1 cellular context compared by ENCODE assay signal in the genomic region with DNA sequence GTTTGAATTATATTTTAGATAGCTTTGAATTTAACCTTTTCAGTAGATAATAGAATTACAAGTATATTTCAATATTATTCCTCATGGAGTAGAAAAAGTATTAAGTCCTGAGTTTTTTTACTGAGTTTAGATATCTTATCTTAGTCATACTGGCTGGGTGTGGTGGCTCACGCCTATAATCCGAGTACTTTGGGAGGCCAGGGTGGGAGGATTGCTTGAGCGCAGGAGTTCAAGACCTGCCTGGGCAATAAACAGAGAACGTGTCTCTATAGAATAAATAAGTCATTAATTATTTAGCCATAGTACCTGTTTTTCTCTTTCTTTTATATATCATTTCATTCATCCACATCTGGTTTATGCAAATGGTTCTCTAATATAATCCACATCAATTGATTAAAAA.
TF ChIP-seq lines count a peak whose summit lies in the region.

No MANE protein-coding gene starts in this region.

TF ChIP-seq in K562, 482 proteins besides CTCF, POLR2A, EP300 and RAD21 (continued from another document):
- TF ChIP-seq, protein P1, sequence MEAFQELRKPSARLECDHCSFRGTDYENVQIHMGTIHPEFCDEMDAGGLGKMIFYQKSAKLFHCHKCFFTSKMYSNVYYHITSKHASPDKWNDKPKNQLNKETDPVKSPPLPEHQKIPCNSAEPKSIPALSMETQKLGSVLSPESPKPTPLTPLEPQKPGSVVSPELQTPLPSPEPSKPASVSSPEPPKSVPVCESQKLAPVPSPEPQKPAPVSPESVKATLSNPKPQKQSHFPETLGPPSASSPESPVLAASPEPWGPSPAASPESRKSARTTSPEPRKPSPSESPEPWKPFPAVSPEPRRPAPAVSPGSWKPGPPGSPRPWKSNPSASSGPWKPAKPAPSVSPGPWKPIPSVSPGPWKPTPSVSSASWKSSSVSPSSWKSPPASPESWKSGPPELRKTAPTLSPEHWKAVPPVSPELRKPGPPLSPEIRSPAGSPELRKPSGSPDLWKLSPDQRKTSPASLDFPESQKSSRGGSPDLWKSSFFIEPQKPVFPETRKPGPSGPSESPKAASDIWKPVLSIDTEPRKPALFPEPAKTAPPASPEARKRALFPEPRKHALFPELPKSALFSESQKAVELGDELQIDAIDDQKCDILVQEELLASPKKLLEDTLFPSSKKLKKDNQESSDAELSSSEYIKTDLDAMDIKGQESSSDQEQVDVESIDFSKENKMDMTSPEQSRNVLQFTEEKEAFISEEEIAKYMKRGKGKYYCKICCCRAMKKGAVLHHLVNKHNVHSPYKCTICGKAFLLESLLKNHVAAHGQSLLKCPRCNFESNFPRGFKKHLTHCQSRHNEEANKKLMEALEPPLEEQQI (IDR thresholded peaks at IDR 0.05), result 0 out of 2 replicates have a peak, but pooled peaks have one; percentile 51
